20 cellular contexts compared by ENCODE assay signal in the genomic region with DNA sequence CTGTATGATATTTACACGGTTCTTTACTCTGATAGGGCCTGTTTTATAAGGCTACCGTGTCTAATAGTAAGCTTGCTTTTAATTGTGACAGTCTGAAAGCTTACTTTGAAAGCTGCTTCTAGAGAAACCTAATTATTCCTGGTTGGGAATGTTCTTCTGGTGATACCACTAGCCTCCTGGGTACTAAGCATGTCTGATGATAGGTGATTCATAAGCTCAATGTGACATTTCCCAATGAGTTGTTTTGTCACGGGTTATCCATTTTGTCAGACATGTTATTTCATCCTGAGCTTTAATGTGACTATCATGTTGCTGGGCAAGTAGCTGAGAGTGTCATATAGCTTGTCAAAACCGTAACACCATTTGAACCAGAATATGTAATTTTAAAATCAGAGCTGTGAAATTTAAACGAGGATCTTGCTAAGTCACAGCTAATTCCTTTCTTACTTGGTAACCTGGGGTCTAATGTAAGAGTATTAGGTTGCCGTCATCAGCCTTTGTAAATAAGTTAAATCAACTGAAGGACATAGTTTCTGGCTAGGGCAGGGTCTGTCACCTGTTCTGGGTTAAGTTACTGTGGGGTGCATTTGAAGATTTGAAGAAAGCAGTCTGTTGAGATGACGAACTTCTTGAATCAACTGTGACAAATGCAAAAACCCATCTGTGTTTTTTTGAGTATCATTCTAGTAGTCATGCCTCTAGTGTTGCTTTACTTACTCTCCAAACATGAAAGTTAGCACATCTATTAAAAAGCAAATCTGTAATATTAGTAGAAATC.
"Had no signal": no experiment of that assay in that cellular context is flagged by ENCODE, and none has a peak within 500 bp of the region (broad histone marks: within the 10 kb centered on the region; RNA-seq: fewer than 3 reads in every experiment).

No MANE protein-coding gene starts in this region.

- H3K27me3 Mint-ChIP-seq: activated naive CD4-positive, alpha-beta T cell treated with anti-CD3 and anti-CD28 coated beads, Interleukin-2, amount 50 U/mL, for 24 hours had no signal

- H3K27ac Mint-ChIP-seq: activated CD8-positive, alpha-beta T cell treated with anti-CD3 and anti-CD28 coated beads, Interleukin-2, amount 10 ng/mL, durations not matched to agents 7 days and 5 days; activated naive CD4-positive, alpha-beta T cell treated with anti-CD3 and anti-CD28 coated beads, Interleukin-2, amount 50 U/mL, for 24 hours; natural killer cell had no signal

- H3K27me3 ChIP-seq: brain microvascular endothelial cell, esophagus muscularis mucosa, heart right ventricle, pancreas, sigmoid colon had no signal

- DNase-seq: activated CD4-positive, alpha-beta T cell treated with anti-CD3 and anti-CD28 coated beads for 1 hour; activated CD4-positive, alpha-beta T cell treated with anti-CD3 and anti-CD28 coated beads, Interleukin-2, amount 50 U/mL, for 1 hour; activated CD8-positive, alpha-beta T cell treated with anti-CD3 and anti-CD28 coated beads, Interleukin-2, amount 10 ng/mL, durations not matched to agents 7 days and 5 days; activated gamma-delta T cell treated with Interleukin-2 at 50 U/mL for 16 hours; anterior cingulate cortex; brain microvascular endothelial cell; central memory CD4-positive, alpha-beta T cell; dermis blood vessel endothelial cell; effector memory CD4-positive, alpha-beta T cell; heart right ventricle; islet precursor cell; left ventricle myocardium inferior; natural killer cell; pancreas; sigmoid colon; stimulated activated CD4-positive, alpha-beta T cell treated with anti-CD3 and anti-CD28 coated beads, Interleukin-4, amount 100 ng/mL, for 24 hours; stimulated activated naive CD4-positive, alpha-beta T cell treated with Interleukin-2 at 50 U/mL for 16 hours; T-helper 1 cell had no signal

- H3K4me1 Mint-ChIP-seq: activated naive CD4-positive, alpha-beta T cell treated with anti-CD3 and anti-CD28 coated beads, Interleukin-2, amount 50 U/mL, for 24 hours; natural killer cell had no signal

- H3K4me3 Mint-ChIP-seq: activated CD8-positive, alpha-beta T cell treated with anti-CD3 and anti-CD28 coated beads, Interleukin-2, amount 10 ng/mL, durations not matched to agents 7 days and 5 days; activated naive CD4-positive, alpha-beta T cell treated with anti-CD3 and anti-CD28 coated beads, Interleukin-2, amount 50 U/mL, for 24 hours; natural killer cell had no signal

- H3K4me3 ChIP-seq: esophagus muscularis mucosa, heart right ventricle, left ventricle myocardium inferior, pancreas, sigmoid colon had no signal

- H3K9me3 ChIP-seq: esophagus muscularis mucosa, heart right ventricle, left ventricle myocardium inferior, pancreas, sigmoid colon had no signal

- H3K27ac ChIP-seq: brain microvascular endothelial cell, esophagus muscularis mucosa, heart right ventricle, left ventricle myocardium inferior, pancreas, sigmoid colon had no signal

- H3K4me1 ChIP-seq: esophagus muscularis mucosa, pancreas, sigmoid colon had no signal

- H3K36me3 ChIP-seq: brain microvascular endothelial cell, esophagus muscularis mucosa, heart right ventricle, left ventricle myocardium inferior, pancreas, sigmoid colon had no signal

- H3K36me3 Mint-ChIP-seq: activated naive CD4-positive, alpha-beta T cell treated with anti-CD3 and anti-CD28 coated beads, Interleukin-2, amount 50 U/mL, for 24 hours; natural killer cell had no signal

- H3K9me3 Mint-ChIP-seq: activated naive CD4-positive, alpha-beta T cell treated with anti-CD3 and anti-CD28 coated beads, Interleukin-2, amount 50 U/mL, for 24 hours had no signal
